8 cellular contexts compared by ENCODE assay signal in genomic region chr2:12416600-12416999, GRCh38.
DNase-seq lines count a peak whose midpoint lies in the region; ATAC-seq and TF ChIP-seq lines count a peak whose summit lies in the region.

No MANE protein-coding gene starts in this region.

- peak overlapping the region in 2 of 3 donors; percentile 30 to 33 for H3K27ac Mint-ChIP-seq in IgD-negative memory B cell

- H3K4me1 Mint-ChIP-seq in IgD-negative memory B cell, result peaks cover 22 to 29% (median 27%) of the 10 kb centered on the region in 3 donors

- peak; percentile 81 for ATAC-seq in sciatic nerve
- no peak for ATAC-seq in HG03159 (IDR thresholded peaks at IDR 0.05; ENCODE audit: unreplicated experiment)
- ATAC-seq in GM18517 (IDR thresholded peaks at IDR 0.05; ENCODE audit: unreplicated experiment), result no peak

- intact Hi-C loops in sciatic nerve (cut with DNase I), result no loop called here

- no peaks in the 10 kb centered on the region for H3K27me3 Mint-ChIP-seq in IgD-negative memory B cell

- DNase-seq in A172 (ENCODE audit: low spot score) (peak; percentile 21), erythroblast (lab: John Stamatoyannopoulos, UW) (peak; percentile 77 to 79), sciatic nerve (ENCODE audit: low spot score) (peak; percentile 73), NCI-H1048 (lab: John Stamatoyannopoulos, UW) (no peak)
- peak; percentile 60 for DNase-seq in activated CD4-positive, alpha-beta T cell treated with anti-CD3 and anti-CD28 coated beads, Interleukin-2, amount 50 U/mL, for 48 hours

- TF ChIP-seq POLR2A in erythroblast (IDR thresholded peaks at IDR 0.05; ENCODE audit: low read length), result no peak

- H3K9me3 Mint-ChIP-seq in IgD-negative memory B cell, result peaks cover 0 to 2% (median 0%) of the 10 kb centered on the region in 3 donors

- H3K36me3 Mint-ChIP-seq in IgD-negative memory B cell, result no peaks in the 10 kb centered on the region

- H3K4me3 Mint-ChIP-seq in IgD-negative memory B cell, result peak overlapping the region in 2 of 4 donors; percentile 67 to 78
